In genomic region chr13:39095500-39095899, GRCh38 we compare ENCODE assay signal across 15 cellular contexts. TPM values are rescaled to one million over a fixed set of nuclear protein-coding genes. Genes with fewer than 3 reads are reported as not detected.
DNase-seq lines count a peak whose midpoint lies in the region; ATAC-seq and TF ChIP-seq lines count a peak whose summit lies in the region.
"Had no signal": no experiment of that assay in that cellular context is flagged by ENCODE, and none has a peak within 500 bp of the region (broad histone marks: within the 10 kb centered on the region; RNA-seq: fewer than 3 reads in every experiment).

No MANE protein-coding gene starts in this region.

- intact Hi-C loops in activated T-helper 2 cell treated with anti-CD3 and anti-CD28 coated beads, Interferon-gamma antibody, Interleukin-2, Interleukin-4, amounts not matched to agents 10 μg/mL and 5 μg/mL and 100 μg/mL, durations not matched to agents 14 hours and 24 hours and 36 hours (cut with micrococcal nuclease), result loop anchor here (1.0 to 10.0 kb wide), 5 partner anchors 53 to 741 kb away; partner anchors contain the start of genes NHLRC3 and PROSER1
- intact Hi-C loops in heart right ventricle (cut with DNase I), result no loop called here
- intact Hi-C loops in Right ventricle myocardium inferior (cut with DNase I), result no loop called here

- no peak for DNase-seq in activated CD4-positive, CD25-positive, alpha-beta regulatory T cell treated with anti-CD3 and anti-CD28 coated beads, Interleukin-2, amount 50 U/mL, for 72 hours
- no peak for DNase-seq in activated T-helper 2 cell treated with anti-CD3 and anti-CD28 coated beads, Interferon-gamma antibody, Interleukin-2, Interleukin-4, amounts not matched to agents 10 μg/mL and 5 μg/mL and 100 μg/mL, durations not matched to agents 14 hours and 24 hours and 36 hours (ENCODE audit: low spot score)
- DNase-seq in heart right ventricle (no peak), HPDE6-E6E7 (ENCODE audit: extremely low spot score) (no peak), Right ventricle myocardium inferior (ENCODE audit: missing footprints) (no peak)
- DNase-seq: activated CD4-positive, alpha-beta T cell treated with anti-CD3 and anti-CD28 coated beads, Interleukin-2, amount 50 U/mL, for 4 hours; central memory CD4-positive, alpha-beta T cell; COR-L47; NCI-H2029 treated with DMSO at 0.1 percent for 48 hours; substantia nigra had no signal

- no peaks in the 10 kb centered on the region for H3K9me3 ChIP-seq in heart right ventricle

- H3K27ac Mint-ChIP-seq in activated T-helper 2 cell treated with anti-CD3 and anti-CD28 coated beads, Interferon-gamma antibody, Interleukin-2, Interleukin-4, amounts not matched to agents 10 μg/mL and 5 μg/mL and 100 μg/mL, durations not matched to agents 14 hours and 24 hours and 36 hours, result peak overlapping the region; percentile 94
- H3K27ac Mint-ChIP-seq: memory B cell had no signal

- no peaks in the 10 kb centered on the region for H3K27me3 ChIP-seq in heart right ventricle

- peak; percentile 73 to 88 for ATAC-seq in activated CD4-positive, CD25-positive, alpha-beta regulatory T cell treated with anti-CD3 and anti-CD28 coated beads, Interleukin-2, amount 50 U/mL, for 24 hours
- ATAC-seq in GM19351 (IDR thresholded peaks at IDR 0.05; ENCODE audit: unreplicated experiment) (peak; percentile 68), HG03159 (IDR thresholded peaks at IDR 0.05; ENCODE audit: unreplicated experiment) (peak; percentile 51), heart right ventricle (no peak), Right ventricle myocardium inferior (no peak)

- no peak for TF ChIP-seq CTCF in heart right ventricle (IDR thresholded peaks at IDR 0.05)

- no peaks in the 10 kb centered on the region for H3K36me3 ChIP-seq in heart right ventricle

- peaks cover 5% of the 10 kb centered on the region for H3K9me3 Mint-ChIP-seq in activated T-helper 2 cell treated with anti-CD3 and anti-CD28 coated beads, Interferon-gamma antibody, Interleukin-2, Interleukin-4, amounts not matched to agents 10 μg/mL and 5 μg/mL and 100 μg/mL, durations not matched to agents 14 hours and 24 hours and 36 hours
- H3K9me3 Mint-ChIP-seq: memory B cell had no signal

- no peaks in the 10 kb centered on the region for H3K27me3 Mint-ChIP-seq in activated T-helper 2 cell treated with anti-CD3 and anti-CD28 coated beads, Interferon-gamma antibody, Interleukin-2, Interleukin-4, amounts not matched to agents 10 μg/mL and 5 μg/mL and 100 μg/mL, durations not matched to agents 14 hours and 24 hours and 36 hours (ENCODE audit: low read depth)

- 83 to 84% methylated on average over 2 of the region's 2 CpGs for WGBS in heart right ventricle, 2 donors

- H3K4me1 ChIP-seq in heart right ventricle, result no peaks in the 10 kb centered on the region

- H3K4me3 ChIP-seq in heart right ventricle, result no peak overlapping the region

- peaks cover 35% of the 10 kb centered on the region for H3K4me1 Mint-ChIP-seq in activated T-helper 2 cell treated with anti-CD3 and anti-CD28 coated beads, Interferon-gamma antibody, Interleukin-2, Interleukin-4, amounts not matched to agents 10 μg/mL and 5 μg/mL and 100 μg/mL, durations not matched to agents 14 hours and 24 hours and 36 hours (ENCODE audit: low read depth)
- H3K4me1 Mint-ChIP-seq: memory B cell had no signal

- H3K4me3 Mint-ChIP-seq in activated T-helper 2 cell treated with anti-CD3 and anti-CD28 coated beads, Interferon-gamma antibody, Interleukin-2, Interleukin-4, amounts not matched to agents 10 μg/mL and 5 μg/mL and 100 μg/mL, durations not matched to agents 14 hours and 24 hours and 36 hours (ENCODE audit: low read depth), result peak overlapping the region; percentile 31
- H3K4me3 Mint-ChIP-seq: memory B cell had no signal

- peaks cover 3% of the 10 kb centered on the region for H3K36me3 Mint-ChIP-seq in activated T-helper 2 cell treated with anti-CD3 and anti-CD28 coated beads, Interferon-gamma antibody, Interleukin-2, Interleukin-4, amounts not matched to agents 10 μg/mL and 5 μg/mL and 100 μg/mL, durations not matched to agents 14 hours and 24 hours and 36 hours (ENCODE audit: low read depth)
- H3K36me3 Mint-ChIP-seq: memory B cell had no signal

- no peak overlapping the region for H3K27ac ChIP-seq in heart right ventricle
- H3K27ac ChIP-seq: 22Rv1 had no signal

RNA-seq across cellular contexts. Expression of gene NHLRC3, which starts 57.2 kb away (rescaled TPM):
- total RNA-seq in activated T-helper 2 cell treated with anti-CD3 and anti-CD28 coated beads, Interferon-gamma antibody, Interleukin-2, Interleukin-4, amounts not matched to agents 10 μg/mL and 5 μg/mL and 100 μg/mL, durations not matched to agents 14 hours and 24 hours and 36 hours, result 21.6 and 22.5 TPM in 2 replicates
- 10 to 100 TPM in 9 of 10 donors, 1 to 10 TPM in 1; 9.4 to 15.9 (median 11.9) TPM for total RNA-seq in heart right ventricle
- polyA plus RNA-seq in heart right ventricle, result 10 to 100 TPM in 1 of 2 donors, 1 to 10 TPM in 1; 3.5 to 11.6 TPM
- total RNA-seq in Right ventricle myocardium inferior, result 9.5 TPM

RNA-seq across cellular contexts. Expression of gene PROSER1, which starts 57.6 kb away (rescaled TPM):
- 90.9 and 92.0 TPM in 2 replicates for total RNA-seq in activated T-helper 2 cell treated with anti-CD3 and anti-CD28 coated beads, Interferon-gamma antibody, Interleukin-2, Interleukin-4, amounts not matched to agents 10 μg/mL and 5 μg/mL and 100 μg/mL, durations not matched to agents 14 hours and 24 hours and 36 hours
- total RNA-seq in heart right ventricle (10 to 100 TPM in 9 of 10 donors, 1 to 10 TPM in 1; 9.4 to 22.4 (median 16.7) TPM), Right ventricle myocardium inferior (15.9 TPM)
- polyA plus RNA-seq in heart right ventricle, result 10 to 100 TPM in 1 of 2 donors, 1 to 10 TPM in 1; 5.4 to 19.9 TPM

Comparison
In these comparisons a context has a peak if more than half of its experiments do, and no peak if none do; other contexts are left out.
1. ATAC-seq: peak in activated CD4-positive, CD25-positive, alpha-beta regulatory T cell treated with anti-CD3 and anti-CD28 coated beads, Interleukin-2, amount 50 U/mL, for 24 hours (2 of 2), GM19351 (single experiment) and HG03159 (single experiment); none in heart right ventricle (0 of 8) and Right ventricle myocardium inferior (single experiment).